1 cellular context compared by ENCODE assay signal in the genomic region with DNA sequence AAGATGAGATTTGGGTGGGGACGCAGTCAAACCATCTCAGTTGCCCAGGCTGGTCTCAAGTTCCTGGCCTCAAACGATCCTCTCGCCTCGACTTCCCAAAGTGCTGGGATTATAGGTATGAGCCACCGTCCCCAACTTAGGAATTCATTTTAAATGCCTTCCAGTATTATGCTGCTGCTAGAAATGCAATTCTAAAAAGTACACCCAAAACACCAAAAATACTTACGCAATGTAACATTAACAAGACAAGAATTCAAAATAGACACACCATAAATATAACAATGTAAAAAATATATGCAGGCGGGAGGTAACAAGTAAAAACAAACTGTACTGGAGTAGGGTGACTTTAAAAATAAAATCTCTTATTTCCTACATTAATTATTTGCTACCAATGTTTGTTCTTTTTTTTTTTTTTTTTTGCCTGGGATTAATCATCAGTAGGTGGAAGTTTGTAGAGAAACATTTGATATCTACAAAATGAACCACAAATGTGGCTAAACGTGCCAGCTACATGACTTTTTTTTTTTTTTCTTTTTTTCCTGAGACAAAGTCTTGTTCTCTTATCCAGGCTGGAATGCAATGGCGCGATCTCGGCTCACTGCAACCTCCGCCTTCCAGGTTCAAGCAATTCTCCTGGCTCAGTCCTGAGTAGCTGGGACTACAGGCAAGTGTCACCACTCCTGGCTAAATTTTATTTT.
TF ChIP-seq lines count a peak whose summit lies in the region.

No MANE protein-coding gene starts in this region.

TF ChIP-seq in K562, 482 proteins besides CTCF, POLR2A, EP300 and RAD21:
- TF ChIP-seq ZNF282 (CRISPR knock-in tag; IDR thresholded peaks at IDR 0.05) (no peak), CEBPB (tag; IDR thresholded peaks at IDR 0.05) (peak; percentile 51), KLF6 (CRISPR knock-in tag; IDR thresholded peaks at IDR 0.05; ENCODE audit: borderline replicate concordance) (no peak)
